ENCODE assay signal across 1 cellular context in the genomic region with DNA sequence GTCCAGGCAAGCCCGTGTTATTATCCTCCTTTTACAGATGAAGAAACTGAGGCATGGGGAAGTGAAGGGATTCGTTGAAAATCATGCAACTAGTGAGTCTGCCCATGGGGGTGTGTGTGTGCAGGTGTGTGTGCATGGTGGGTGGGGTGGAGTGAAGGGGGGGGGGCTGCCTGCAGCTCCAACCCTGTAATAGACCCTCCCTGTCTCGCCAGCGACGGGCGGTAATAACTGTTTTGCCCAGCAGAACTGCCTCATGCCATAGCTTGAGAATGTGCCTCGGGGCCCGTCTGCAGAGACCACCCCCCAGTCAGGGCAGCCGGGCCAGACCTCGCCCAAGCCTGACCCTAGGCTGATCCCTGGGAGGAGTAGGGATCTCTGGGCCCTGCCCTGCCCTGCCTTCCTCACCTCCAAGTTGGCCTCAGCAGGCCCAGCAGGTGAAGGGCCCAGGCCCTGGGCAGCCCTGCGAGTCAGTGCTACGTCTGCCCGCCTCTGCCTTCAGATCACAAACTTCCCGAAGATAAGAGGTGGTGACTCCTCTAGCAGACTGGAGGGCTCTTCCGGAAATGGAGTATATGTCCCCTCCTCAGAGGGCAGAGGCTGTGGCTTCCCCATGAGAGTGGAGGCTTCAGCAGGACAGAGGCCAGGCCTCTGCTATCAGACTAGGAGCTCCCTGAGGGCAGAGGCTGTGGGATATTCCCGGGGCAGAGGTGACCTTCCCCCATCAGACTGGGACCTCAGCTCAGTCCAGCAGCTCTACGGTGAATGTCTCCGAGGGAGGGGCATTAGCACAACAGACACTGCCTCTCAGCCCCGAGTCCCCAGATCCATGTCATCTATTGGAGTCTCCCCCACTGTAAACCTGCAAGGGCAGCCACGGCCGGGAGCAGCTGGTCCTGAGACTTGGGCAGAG.
TF ChIP-seq lines count a peak whose summit lies in the region.

No MANE protein-coding gene starts in this region.

TF ChIP-seq in HCT116, 20 proteins besides CTCF, POLR2A, EP300 and RAD21:
- TF ChIP-seq YY1 (IDR thresholded peaks at IDR 0.05; ENCODE audit: extremely low read depth, insufficient replicate concordance, low read depth, low read length) (no peak), SRF (IDR thresholded peaks at IDR 0.05; ENCODE audit: low read depth) (no peak), ZFX (IDR thresholded peaks at IDR 0.05) (0 out of 2 replicates have a peak, but pooled peaks have one; percentile 31)
